ENCODE assay signal across 22 cellular contexts in genomic region chr7:40536406-40536805, GRCh38.
"Had no signal": no experiment of that assay in that cellular context is flagged by ENCODE, and none has a peak within 500 bp of the region (broad histone marks: within the 10 kb centered on the region; RNA-seq: fewer than 3 reads in every experiment).

No MANE protein-coding gene starts in this region.

- H3K27ac Mint-ChIP-seq: activated CD4-positive, alpha-beta T cell treated with anti-CD3 and anti-CD28 coated beads, Interleukin-2, amount 10 ng/mL, durations not matched to agents 7 days and 5 days; activated CD8-positive, alpha-beta T cell treated with anti-CD3 and anti-CD28 coated beads, Interleukin-2, amount 10 ng/mL, durations not matched to agents 7 days and 5 days; activated T-cell treated with anti-CD3 and anti-CD28 coated beads, Interleukin-2, amount 50 U/mL, for 24 hours; activated T-helper 2 cell treated with anti-CD3 and anti-CD28 coated beads, Interferon-gamma antibody, Interleukin-2, Interleukin-4, amounts not matched to agents 10 μg/mL and 5 μg/mL and 100 μg/mL, durations not matched to agents 14 hours and 24 hours and 36 hours had no signal

- H3K79me2 ChIP-seq: hepatocyte had no signal

- DNase-seq: activated CD4-positive, alpha-beta T cell treated with anti-CD3 and anti-CD28 coated beads, Interleukin-2, amount 10 ng/mL, durations not matched to agents 7 days and 5 days; activated CD8-positive, alpha-beta T cell treated with anti-CD3 and anti-CD28 coated beads, Interleukin-2, amount 10 ng/mL, durations not matched to agents 7 days and 5 days; activated naive CD4-positive, alpha-beta T cell treated with Interleukin-2 at 50 U/mL for 16 hours; activated T-cell treated with anti-CD3 and anti-CD28 coated beads, Interleukin-2, amount 50 U/mL, for 24 hours; dermis blood vessel endothelial cell; effector memory CD4-positive, alpha-beta T cell; esophagus squamous epithelium; lower lobe of right lung; occipital lobe; retina; stimulated activated CD4-positive, alpha-beta T cell treated with anti-CD3 and anti-CD28 coated beads, Interleukin-12 subunit alpha, Interleukin-12 subunit beta, amount 100 ng/mL, for 4 hours; stimulated activated CD4-positive, alpha-beta T cell treated with anti-CD3 and anti-CD28 coated beads, Interleukin-1b, Interleukin-23, amount 100 ng/mL, for 48 hours; stimulated activated CD8-positive, alpha-beta memory T cell treated with anti-CD3 and anti-CD28 coated beads, Interleukin-4, amount 100 ng/mL, for 48 hours; stimulated activated naive CD4-positive, alpha-beta T cell; T1000; uterus had no signal

- H2AFZ ChIP-seq: hepatocyte had no signal

- H3K4me1 Mint-ChIP-seq: activated CD4-positive, alpha-beta T cell treated with anti-CD3 and anti-CD28 coated beads, Interleukin-2, amount 10 ng/mL, durations not matched to agents 7 days and 5 days had no signal

- H3K4me2 ChIP-seq: hepatocyte had no signal

- H3K27ac ChIP-seq: esophagus squamous epithelium, hepatocyte, lower lobe of right lung, tibial nerve, uterus had no signal

- H3K27me3 ChIP-seq: esophagus squamous epithelium, hepatocyte, tibial nerve, uterus had no signal

- H3K4me3 Mint-ChIP-seq: activated CD4-positive, alpha-beta T cell treated with anti-CD3 and anti-CD28 coated beads, Interleukin-2, amount 10 ng/mL, durations not matched to agents 7 days and 5 days; activated CD8-positive, alpha-beta T cell treated with anti-CD3 and anti-CD28 coated beads, Interleukin-2, amount 10 ng/mL, durations not matched to agents 7 days and 5 days; activated T-cell treated with anti-CD3 and anti-CD28 coated beads, Interleukin-2, amount 50 U/mL, for 24 hours had no signal

- FAIRE-seq: bronchial epithelial cell, islet of Langerhans had no signal

- H3K9me3 ChIP-seq: esophagus squamous epithelium, lower lobe of right lung, tibial nerve, uterus had no signal

- H3K9me3 Mint-ChIP-seq: activated CD4-positive, alpha-beta T cell treated with anti-CD3 and anti-CD28 coated beads, Interleukin-2, amount 10 ng/mL, durations not matched to agents 7 days and 5 days; activated T-helper 2 cell treated with anti-CD3 and anti-CD28 coated beads, Interferon-gamma antibody, Interleukin-2, Interleukin-4, amounts not matched to agents 10 μg/mL and 5 μg/mL and 100 μg/mL, durations not matched to agents 14 hours and 24 hours and 36 hours had no signal

- H3K4me3 ChIP-seq: esophagus squamous epithelium, hepatocyte, lower lobe of right lung, tibial nerve, uterus had no signal

- H3K4me1 ChIP-seq: esophagus squamous epithelium, lower lobe of right lung, tibial nerve, uterus had no signal

- H3K36me3 ChIP-seq: esophagus squamous epithelium, lower lobe of right lung, tibial nerve, uterus had no signal

- H3K27me3 Mint-ChIP-seq: activated CD4-positive, alpha-beta T cell treated with anti-CD3 and anti-CD28 coated beads, Interleukin-2, amount 10 ng/mL, durations not matched to agents 7 days and 5 days; activated T-cell treated with anti-CD3 and anti-CD28 coated beads, Interleukin-2, amount 50 U/mL, for 24 hours had no signal

- ATAC-seq: activated CD4-positive, CD25-positive, alpha-beta regulatory T cell treated with anti-CD3 and anti-CD28 coated beads, Interleukin-2, amount 50 U/mL, for 24 hours; activated CD8-positive, alpha-beta T cell treated with anti-CD3 and anti-CD28 coated beads, Interleukin-2, amount 10 ng/mL, durations not matched to agents 7 days and 5 days; lower lobe of right lung had no signal
